38 cellular contexts compared by ENCODE assay signal in genomic region chr1:119442756-119443155, GRCh38. TPM values are rescaled to one million over a fixed set of nuclear protein-coding genes. Genes with fewer than 3 reads are reported as not detected.
"Had no signal": no experiment of that assay in that cellular context is flagged by ENCODE, and none has a peak within 500 bp of the region (broad histone marks: within the 10 kb centered on the region; RNA-seq: fewer than 3 reads in every experiment).

No MANE protein-coding gene starts in this region.

- H3K9me3 Mint-ChIP-seq: activated CD4-positive, alpha-beta memory T cell treated with anti-CD3 and anti-CD28 coated beads for 36 hours; activated CD4-positive, alpha-beta T cell treated with anti-CD3 and anti-CD28 coated beads, Interleukin-2, amount 10 ng/mL, durations not matched to agents 24 days and 14 days; activated naive CD4-positive, alpha-beta T cell treated with anti-CD3 and anti-CD28 coated beads for 36 hours; activated naive CD4-positive, alpha-beta T cell treated with anti-CD3 and anti-CD28 coated beads, Interleukin-2, amount 50 U/mL, for 24 hours; activated naive CD8-positive, alpha-beta T cell treated with anti-CD3 and anti-CD28 coated beads for 36 hours; activated naive CD8-positive, alpha-beta T cell treated with anti-CD3 and anti-CD28 coated beads, Interleukin-2, amount 50 U/mL, for 24 hours; activated T-helper 1 cell treated with anti-CD3 and anti-CD28 coated beads, Interleukin-12 subunit alpha, Interleukin-12 subunit beta, Interleukin-2, Interleukin-4 antibody, amounts not matched to agents 30 ng/mL and 10 ng/mL and 1 ng/mL, durations not matched to agents 14 hours and 24 hours and 36 hours; activated T-helper 2 cell treated with anti-CD3 and anti-CD28 coated beads, Interferon-gamma antibody, Interleukin-2, Interleukin-4, amounts not matched to agents 10 μg/mL and 5 μg/mL and 100 μg/mL, durations not matched to agents 14 hours and 24 hours and 36 hours; T-helper 2 cell treated with Interferon-gamma antibody and Interleukin-4, amounts not matched to agents 5 μg/mL and 100 μg/mL, for 36 hours had no signal

- H3K27me3 Mint-ChIP-seq: activated naive CD4-positive, alpha-beta T cell treated with anti-CD3 and anti-CD28 coated beads, Interleukin-2, amount 50 U/mL, for 24 hours had no signal

- H3K27me3 ChIP-seq: adrenal gland, body of pancreas, cardiac muscle cell, colonic mucosa, esophagus muscularis mucosa, gastroesophageal sphincter, heart right ventricle had no signal

- H3K9me3 ChIP-seq: adrenal gland, body of pancreas, colonic mucosa, esophagus muscularis mucosa, gastroesophageal sphincter, heart right ventricle had no signal

- H3K36me3 Mint-ChIP-seq: activated CD4-positive, alpha-beta memory T cell treated with anti-CD3 and anti-CD28 coated beads for 36 hours; activated CD8-positive, alpha-beta memory T cell treated with anti-CD3 and anti-CD28 coated beads, Interleukin-2, amount 10 ng/mL, durations not matched to agents 7 days and 5 days; activated naive CD4-positive, alpha-beta T cell treated with anti-CD3 and anti-CD28 coated beads, Interleukin-2, amount 50 U/mL, for 24 hours; activated naive CD8-positive, alpha-beta T cell treated with anti-CD3 and anti-CD28 coated beads for 36 hours had no signal

- H3K4me3 ChIP-seq: adrenal gland, body of pancreas, cardiac muscle cell, colonic mucosa, esophagus muscularis mucosa, gastroesophageal sphincter, heart right ventricle had no signal

- H3K4me1 Mint-ChIP-seq: activated CD4-positive, alpha-beta T cell treated with anti-CD3 and anti-CD28 coated beads for 36 hours; activated CD4-positive, alpha-beta T cell treated with anti-CD3 and anti-CD28 coated beads, Interleukin-2, amount 10 ng/mL, durations not matched to agents 24 days and 14 days; activated CD8-positive, alpha-beta memory T cell treated with anti-CD3 and anti-CD28 coated beads, Interleukin-2, amount 10 ng/mL, durations not matched to agents 7 days and 5 days; activated naive CD4-positive, alpha-beta T cell treated with anti-CD3 and anti-CD28 coated beads, Interleukin-2, amount 50 U/mL, for 24 hours; activated naive CD8-positive, alpha-beta T cell treated with anti-CD3 and anti-CD28 coated beads for 36 hours; activated naive CD8-positive, alpha-beta T cell treated with anti-CD3 and anti-CD28 coated beads, Interleukin-2, amount 50 U/mL, for 24 hours; T-helper 17 cell had no signal

- ATAC-seq: activated CD4-positive, alpha-beta T cell treated with anti-CD3 and anti-CD28 coated beads for 36 hours; activated CD8-positive, alpha-beta memory T cell treated with anti-CD3 and anti-CD28 coated beads, Interleukin-2, amount 10 ng/mL, durations not matched to agents 7 days and 5 days; activated CD8-positive, alpha-beta T cell treated with anti-CD3 and anti-CD28 coated beads, Interleukin-2, amount 10 ng/mL, durations not matched to agents 7 days and 5 days; activated naive CD8-positive, alpha-beta T cell treated with anti-CD3 and anti-CD28 coated beads, Interleukin-2, amount 50 U/mL, for 24 hours; body of pancreas; gastroesophageal sphincter; heart right ventricle; T-helper 17 cell had no signal

- H3K4me3 Mint-ChIP-seq: activated CD4-positive, alpha-beta memory T cell treated with anti-CD3 and anti-CD28 coated beads for 36 hours; activated CD4-positive, alpha-beta T cell treated with anti-CD3 and anti-CD28 coated beads for 36 hours; activated CD4-positive, alpha-beta T cell treated with anti-CD3 and anti-CD28 coated beads, Interleukin-2, amount 10 ng/mL, durations not matched to agents 24 days and 14 days; activated CD8-positive, alpha-beta memory T cell treated with anti-CD3 and anti-CD28 coated beads, Interleukin-2, amount 10 ng/mL, durations not matched to agents 7 days and 5 days; activated CD8-positive, alpha-beta T cell treated with anti-CD3 and anti-CD28 coated beads, Interleukin-2, amount 10 ng/mL, durations not matched to agents 7 days and 5 days; activated naive CD4-positive, alpha-beta T cell treated with anti-CD3 and anti-CD28 coated beads for 36 hours; activated naive CD4-positive, alpha-beta T cell treated with anti-CD3 and anti-CD28 coated beads, Interleukin-2, amount 50 U/mL, for 24 hours; activated naive CD8-positive, alpha-beta T cell treated with anti-CD3 and anti-CD28 coated beads for 36 hours; activated naive CD8-positive, alpha-beta T cell treated with anti-CD3 and anti-CD28 coated beads, Interleukin-2, amount 50 U/mL, for 24 hours; activated T-helper 1 cell treated with anti-CD3 and anti-CD28 coated beads, Interleukin-12 subunit alpha, Interleukin-12 subunit beta, Interleukin-2, Interleukin-4 antibody, amounts not matched to agents 30 ng/mL and 10 ng/mL and 1 ng/mL, durations not matched to agents 14 hours and 24 hours and 36 hours; T-helper 17 cell; T-helper 2 cell treated with Interferon-gamma antibody and Interleukin-4, amounts not matched to agents 5 μg/mL and 100 μg/mL, for 36 hours had no signal

- H3K27ac Mint-ChIP-seq: activated CD4-positive, alpha-beta memory T cell treated with anti-CD3 and anti-CD28 coated beads for 36 hours; activated CD4-positive, alpha-beta T cell treated with anti-CD3 and anti-CD28 coated beads for 36 hours; activated CD4-positive, alpha-beta T cell treated with anti-CD3 and anti-CD28 coated beads, Interleukin-2, amount 10 ng/mL, durations not matched to agents 24 days and 14 days; activated CD8-positive, alpha-beta memory T cell treated with anti-CD3 and anti-CD28 coated beads, Interleukin-2, amount 10 ng/mL, durations not matched to agents 7 days and 5 days; activated CD8-positive, alpha-beta T cell treated with anti-CD3 and anti-CD28 coated beads, Interleukin-2, amount 10 ng/mL, durations not matched to agents 7 days and 5 days; activated naive CD4-positive, alpha-beta T cell treated with anti-CD3 and anti-CD28 coated beads for 36 hours; activated naive CD4-positive, alpha-beta T cell treated with anti-CD3 and anti-CD28 coated beads, Interleukin-2, amount 50 U/mL, for 24 hours; activated naive CD8-positive, alpha-beta T cell treated with anti-CD3 and anti-CD28 coated beads for 36 hours; activated naive CD8-positive, alpha-beta T cell treated with anti-CD3 and anti-CD28 coated beads, Interleukin-2, amount 50 U/mL, for 24 hours; activated T-helper 1 cell treated with anti-CD3 and anti-CD28 coated beads, Interleukin-12 subunit alpha, Interleukin-12 subunit beta, Interleukin-2, Interleukin-4 antibody, amounts not matched to agents 30 ng/mL and 10 ng/mL and 1 ng/mL, durations not matched to agents 14 hours and 24 hours and 36 hours; activated T-helper 2 cell treated with anti-CD3 and anti-CD28 coated beads, Interferon-gamma antibody, Interleukin-2, Interleukin-4, amounts not matched to agents 10 μg/mL and 5 μg/mL and 100 μg/mL, durations not matched to agents 14 hours and 24 hours and 36 hours; T-helper 17 cell; T-helper 2 cell treated with Interferon-gamma antibody and Interleukin-4, amounts not matched to agents 5 μg/mL and 100 μg/mL, for 36 hours had no signal

- H3K4me1 ChIP-seq: adrenal gland, body of pancreas, colonic mucosa, esophagus muscularis mucosa, gastroesophageal sphincter, heart right ventricle had no signal

- H3K27ac ChIP-seq: adrenal gland, body of pancreas, cardiac muscle cell, colonic mucosa, esophagus muscularis mucosa, gastroesophageal sphincter, heart right ventricle had no signal

- DNase-seq: activated CD4-positive, alpha-beta memory T cell treated with anti-CD3 and anti-CD28 coated beads for 36 hours; activated CD4-positive, alpha-beta T cell treated with anti-CD3 and anti-CD28 coated beads for 36 hours; activated CD4-positive, alpha-beta T cell treated with anti-CD3 and anti-CD28 coated beads, Interleukin-2, amount 10 ng/mL, durations not matched to agents 24 days and 14 days; activated CD4-positive, CD25-positive, alpha-beta regulatory T cell; activated CD4-positive, CD25-positive, alpha-beta regulatory T cell treated with anti-CD3 and anti-CD28 coated beads, Interleukin-2, amount 50 U/mL, for 72 hours; activated CD8-positive, alpha-beta memory T cell treated with anti-CD3 and anti-CD28 coated beads, Interleukin-2, amount 10 ng/mL, durations not matched to agents 7 days and 5 days; activated CD8-positive, alpha-beta memory T cell treated with anti-CD3 and anti-CD28 coated beads, Interleukin-2, amount 50 U/mL, for 4 hours; activated CD8-positive, alpha-beta T cell treated with anti-CD3 and anti-CD28 coated beads, Interleukin-2, amount 10 ng/mL, durations not matched to agents 7 days and 5 days; activated effector memory CD4-positive, alpha-beta T cell treated with anti-CD3 and anti-CD28 coated beads, Interleukin-2, amount 50 U/mL, for 16 hours; activated naive CD4-positive, alpha-beta T cell treated with anti-CD3 and anti-CD28 coated beads for 36 hours; activated naive CD8-positive, alpha-beta T cell treated with anti-CD3 and anti-CD28 coated beads for 36 hours; activated naive CD8-positive, alpha-beta T cell treated with anti-CD3 and anti-CD28 coated beads, Interleukin-2, amount 50 U/mL, for 24 hours; activated T-cell treated with anti-CD3 and anti-CD28 coated beads, Interleukin-2, amount 50 U/mL, for 1 hour; activated T-cell treated with anti-CD3 and anti-CD28 coated beads, Interleukin-2, amount 50 U/mL, for 48 hours; adrenal gland; amygdala; aorta; body of pancreas; central memory CD4-positive, alpha-beta T cell; cerebellar nuclear complex; colonic mucosa; effector CD8-positive, alpha-beta T cell; erythroblast; foreskin melanocyte; heart right ventricle; T-helper 1 cell; T-helper 17 cell; T1000 had no signal

- H3K36me3 ChIP-seq: adrenal gland, cardiac muscle cell, colonic mucosa, esophagus muscularis mucosa, gastroesophageal sphincter, heart right ventricle had no signal

RNA-seq across cellular contexts. Expression of gene HSD3B2, which starts 27.8 kb away (rescaled TPM):
- total RNA-seq: activated CD4-positive, alpha-beta memory T cell treated with anti-CD3 and anti-CD28 coated beads for 36 hours; activated CD4-positive, alpha-beta T cell treated with anti-CD3 and anti-CD28 coated beads for 36 hours; activated CD4-positive, alpha-beta T cell treated with anti-CD3 and anti-CD28 coated beads, Interleukin-2, amount 10 ng/mL, durations not matched to agents 24 days and 14 days; activated CD8-positive, alpha-beta memory T cell treated with anti-CD3 and anti-CD28 coated beads for 36 hours; activated CD8-positive, alpha-beta memory T cell treated with anti-CD3 and anti-CD28 coated beads, Interleukin-2, amount 10 ng/mL, durations not matched to agents 7 days and 5 days; activated CD8-positive, alpha-beta T cell treated with anti-CD3 and anti-CD28 coated beads, Interleukin-2, amount 10 ng/mL, durations not matched to agents 7 days and 5 days; activated naive CD4-positive, alpha-beta T cell treated with anti-CD3 and anti-CD28 coated beads for 36 hours; activated naive CD8-positive, alpha-beta T cell treated with anti-CD3 and anti-CD28 coated beads for 36 hours; activated T-helper 1 cell treated with anti-CD3 and anti-CD28 coated beads, Interleukin-12 subunit alpha, Interleukin-12 subunit beta, Interleukin-2, Interleukin-4 antibody, amounts not matched to agents 30 ng/mL and 10 ng/mL and 1 ng/mL, durations not matched to agents 14 hours and 24 hours and 36 hours; activated T-helper 2 cell treated with anti-CD3 and anti-CD28 coated beads, Interferon-gamma antibody, Interleukin-2, Interleukin-4, amounts not matched to agents 10 μg/mL and 5 μg/mL and 100 μg/mL, durations not matched to agents 14 hours and 24 hours and 36 hours; body of pancreas; dermis microvascular lymphatic vessel endothelial cell; esophagus muscularis mucosa; gastroesophageal sphincter; glomerular endothelial cell; heart right ventricle; T-helper 17 cell had no signal
- polyA plus RNA-seq: cardiac muscle cell had no signal
